ENCODE assay signal across 14 cellular contexts in the genomic region with DNA sequence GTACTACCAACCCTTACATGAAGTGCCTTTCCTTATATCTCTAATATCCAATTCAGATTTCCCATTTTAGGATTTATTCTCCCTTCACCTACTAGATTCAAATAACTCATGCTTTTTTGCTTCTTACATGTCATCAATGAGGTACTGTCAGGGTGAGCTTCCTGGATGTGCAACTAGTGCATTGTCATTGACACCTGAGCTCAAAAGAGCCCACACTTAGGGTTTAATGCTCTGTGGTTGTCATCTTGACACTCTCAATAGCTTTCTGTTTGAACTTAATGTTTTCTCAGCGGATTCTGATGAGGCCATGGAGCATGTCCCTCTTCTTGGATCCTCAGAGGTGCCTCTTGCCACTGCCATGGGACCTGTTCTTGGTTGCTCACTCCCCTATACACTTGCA.
A peak's percentile ranks its signal among the peaks of the same experiment; 100 is the strongest.
DNase-seq lines count a peak whose midpoint lies in the region; TF ChIP-seq lines count a peak whose summit lies in the region.
"Had no signal": no experiment of that assay in that cellular context is flagged by ENCODE, and none has a peak within 500 bp of the region (broad histone marks: within the 10 kb centered on the region; RNA-seq: fewer than 3 reads in every experiment).

No MANE protein-coding gene starts in this region.

- H3K4me3 ChIP-seq in OCI-LY3 (ENCODE audit: low read length) (no peak overlapping the region), neuronal stem cell (ENCODE audit: low read length in 2 of 2) (no peak overlapping the region)
- H3K4me3 ChIP-seq: GM23248 had no signal

- H4K91ac ChIP-seq in neuronal stem cell (ENCODE audit: low read depth, low read length, poor library complexity), result no peak overlapping the region

- WGBS in neuronal stem cell (ENCODE audit: extremely low coverage in 2 of 2, insufficient read length in 2 of 2, insufficient replicate concordance in 1 of 2), 2 donors, result no CpG with 5 or more reads among the region's 1 CpG

- H2BK12ac ChIP-seq in neuronal stem cell (ENCODE audit: low read length), result no peak overlapping the region

- H3K18ac ChIP-seq in neuronal stem cell (ENCODE audit: low read length), result no peak overlapping the region

- H3K4me2 ChIP-seq in OCI-LY3 (ENCODE audit: low read length), result peak overlapping the region; percentile 12
- H3K4me2 ChIP-seq in neuronal stem cell (ENCODE audit: insufficient read depth, low read length, poor library complexity, severe bottlenecking), result no peak overlapping the region

- CTCF ChIA-PET in HEK293T (lab: Yijun Ruan, JAX), result no interaction called here

- no peak overlapping the region for H3K27ac ChIP-seq in OCI-LY3 (ENCODE audit: low read length)
- H3K27ac ChIP-seq in neuronal stem cell (replicated peaks; ENCODE audit: low read length), result no peak overlapping the region
- H3K27ac ChIP-seq: C4-2B, GM23248 had no signal

- no peak overlapping the region for H3K23ac ChIP-seq in neuronal stem cell (ENCODE audit: low read depth, low read length, poor library complexity)

- H3K4ac ChIP-seq in neuronal stem cell (ENCODE audit: low read length), result no peak overlapping the region

- H3K36me3 ChIP-seq in OCI-LY3 (replicated peaks; ENCODE audit: low read depth, low read length) (no peaks in the 10 kb centered on the region), neuronal stem cell (replicated peaks in 1 of 2; ENCODE audit: control insufficient read depth in 2 of 2, insufficient read depth in 2 of 2, low read length in 2 of 2) (no peaks in the 10 kb centered on the region)

- no peak for TF ChIP-seq CTCF in OCI-LY3 (IDR thresholded peaks at IDR 0.05; ENCODE audit: low read depth, low read length)

- no peak overlapping the region for H4K8ac ChIP-seq in neuronal stem cell (ENCODE audit: low read depth, low read length)

- H3K9me3 ChIP-seq in OCI-LY3 (ENCODE audit: insufficient read depth, low read length) (peaks cover 3% of the 10 kb centered on the region; the same call in 1 of the 2 replicates), neuronal stem cell (replicated peaks in 1 of 2; ENCODE audit: control insufficient read depth in 2 of 2, insufficient read depth in 1 of 2, low read depth in 1 of 2, low read length in 2 of 2) (no peaks in the 10 kb centered on the region)
- H3K9me3 ChIP-seq: Caco-2 had no signal

- H2BK15ac ChIP-seq in neuronal stem cell (ENCODE audit: low read length), result no peak overlapping the region

- H3K9ac ChIP-seq in OCI-LY3 (ENCODE audit: low read length), result no peak overlapping the region
- H3K9ac ChIP-seq in neuronal stem cell (ENCODE audit: low read depth, low read length, poor library complexity), result no peak overlapping the region
- H3K9ac ChIP-seq: GM23248 had no signal

- H3K79me2 ChIP-seq in OCI-LY3 (ENCODE audit: low read length), result no peaks in the 10 kb centered on the region

- H2BK5ac ChIP-seq in neuronal stem cell (ENCODE audit: low read length), result no peak overlapping the region

- H4K20me1 ChIP-seq in OCI-LY3 (ENCODE audit: insufficient read depth, low read length), result no peaks in the 10 kb centered on the region

- H3K27me3 ChIP-seq in OCI-LY3 (ENCODE audit: low read depth, low read length) (no peaks in the 10 kb centered on the region), neuronal stem cell (ENCODE audit: control insufficient read depth in 3 of 3, insufficient read depth in 3 of 3, low read depth in 1 of 3, low read length in 3 of 3) (no peaks in the 10 kb centered on the region)

- DNase-seq in DMS53 treated with DMSO at 0.1 percent for 48 hours (lab: John Stamatoyannopoulos, UW; ENCODE audit: unreplicated experiment), result peak; percentile 8
- no peak for DNase-seq in neuronal stem cell (ENCODE audit: low spot score)
- no peak for DNase-seq in HEK293T (ENCODE audit: extremely low spot score)
- DNase-seq in GOT3 (lab: John Stamatoyannopoulos, UW), result no peak
- no peak for DNase-seq in GDM1 (lab: John Stamatoyannopoulos, UW)
- DNase-seq: Caco-2; CD4-positive, CD25-positive, alpha-beta regulatory T cell; CD8-positive, alpha-beta T cell; DMS153; DMS79 treated with DMSO at 0.1 percent for 48 hours; GM23248; H9 had no signal

- H3K4me1 ChIP-seq in OCI-LY3 (ENCODE audit: low read length), result peaks cover 11% of the 10 kb centered on the region
- peaks cover 0 to 2% of the 10 kb centered on the region in 2 donors for H3K4me1 ChIP-seq in neuronal stem cell (ENCODE audit: control insufficient read depth in 2 of 2, insufficient read depth in 1 of 2, low read depth in 1 of 2, low read length in 2 of 2)
- H3K4me1 ChIP-seq: Caco-2 had no signal

- H2BK120ac ChIP-seq in neuronal stem cell (ENCODE audit: low read depth, low read length), result no peak overlapping the region

- no peak overlapping the region for H2AK5ac ChIP-seq in neuronal stem cell (ENCODE audit: low read depth, low read length)

- H3K79me1 ChIP-seq in neuronal stem cell (ENCODE audit: low read depth, low read length), result no peaks in the 10 kb centered on the region

- POLR2A ChIA-PET in HEK293T (lab: Yijun Ruan, JAX), result no interaction called here

- H2AFZ ChIP-seq in OCI-LY3 (ENCODE audit: low read depth, low read length) (no peak overlapping the region), neuronal stem cell (ENCODE audit: low read length) (peak overlapping the region; percentile 32)
- H2AFZ ChIP-seq: GM23248 had no signal

- H3K14ac ChIP-seq in neuronal stem cell (ENCODE audit: low read length), result no peak overlapping the region

TF ChIP-seq in HEK293T, 16 proteins besides CTCF, POLR2A, EP300 and RAD21:
- TF ChIP-seq ELF4 (IDR thresholded peaks at IDR 0.05) (no peak), NFRKB (IDR thresholded peaks at IDR 0.05) (no peak), ARNT (IDR thresholded peaks at IDR 0.05) (no peak), PKNOX1 (IDR thresholded peaks at IDR 0.05) (no peak), L3MBTL2 (conservative IDR thresholded peaks at IDR 0.05) (no peak), FOXM1 (IDR thresholded peaks at IDR 0.05; ENCODE audit: borderline replicate concordance) (no peak), ZNF384 (IDR thresholded peaks at IDR 0.05) (no peak), SP1 (IDR thresholded peaks at IDR 0.05) (no peak), SUZ12 (IDR thresholded peaks at IDR 0.05) (no peak), BHLHE40 (IDR thresholded peaks at IDR 0.05; ENCODE audit: borderline replicate concordance) (no peak), LEF1 (IDR thresholded peaks at IDR 0.05; ENCODE audit: borderline replicate concordance) (no peak), HDGF (IDR thresholded peaks at IDR 0.05; ENCODE audit: borderline replicate concordance) (no peak), FOXK2 (IDR thresholded peaks at IDR 0.05) (no peak), TARDBP (IDR thresholded peaks at IDR 0.05) (no peak), CTBP1 (IDR thresholded peaks at IDR 0.05; ENCODE audit: borderline replicate concordance) (no peak), FOXA1 (IDR thresholded peaks at IDR 0.05) (no peak)
